ENCODE assay signal across 16 cellular contexts in the genomic region with DNA sequence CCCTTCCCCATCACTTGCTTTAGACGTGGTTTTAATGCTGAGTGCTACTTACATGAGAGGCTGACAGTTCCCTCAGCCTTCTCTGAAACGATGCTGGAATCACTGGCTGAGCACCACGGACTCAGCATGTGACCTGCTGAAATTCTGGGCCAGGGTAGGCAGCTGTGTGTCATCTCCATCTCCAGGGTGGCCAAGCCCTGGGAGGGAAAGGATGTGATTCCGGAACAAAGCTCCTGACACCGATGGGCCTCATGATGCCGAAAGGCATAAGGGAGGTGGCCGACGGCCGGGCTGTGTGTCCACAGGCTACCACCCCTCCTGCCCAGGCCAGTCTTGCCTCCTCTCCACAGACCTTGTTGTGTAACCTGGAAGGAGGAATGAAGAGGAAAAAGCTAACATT.
DNase-seq lines count a peak whose midpoint lies in the region; ATAC-seq and TF ChIP-seq lines count a peak whose summit lies in the region.
"Had no signal": no experiment of that assay in that cellular context is flagged by ENCODE, and none has a peak within 500 bp of the region (broad histone marks: within the 10 kb centered on the region; RNA-seq: fewer than 3 reads in every experiment).

No MANE protein-coding gene starts in this region.

- H3K4me2 ChIP-seq in H9 (ENCODE audit: insufficient read depth, insufficient read length, low read length) (no peak overlapping the region), osteoblast (ENCODE audit: insufficient read depth, low read length) (no peak overlapping the region)
- H3K4me2 ChIP-seq: KMS-11 had no signal

- intact Hi-C loops in testis (cut with DNase I; ENCODE audit: low total_unique reads) = no loop called here

- H3K18ac ChIP-seq in H9 (ENCODE audit: insufficient read length, low read depth, low read length) = no peak overlapping the region

- H3K27ac ChIP-seq in H9 (ENCODE audit: insufficient read length, low read depth, low read length) = no peak overlapping the region
- H3K27ac ChIP-seq in osteoblast (ENCODE audit: low read depth, low read length) = no peak overlapping the region
- H3K27ac ChIP-seq in testis = no peak overlapping the region
- H3K27ac ChIP-seq: GM23248, KMS-11 had no signal

- H3K4me3 Mint-ChIP-seq in H9 = no peak overlapping the region
- H3K4me3 Mint-ChIP-seq: CD4-positive, alpha-beta memory T cell had no signal

- H3K79me1 ChIP-seq in H9 (ENCODE audit: insufficient read depth, low read depth, low read length, poor library complexity, severe bottlenecking) = no peaks in the 10 kb centered on the region

- no peaks in the 10 kb centered on the region for H3K4me1 ChIP-seq in H9 (ENCODE audit: insufficient read depth, low read length)
- H3K4me1 ChIP-seq in osteoblast (ENCODE audit: insufficient read depth, low read length) = no peaks in the 10 kb centered on the region
- H3K4me1 ChIP-seq in testis = no peaks in the 10 kb centered on the region

- no peak overlapping the region for H3K4me3 ChIP-seq in osteoblast (ENCODE audit: insufficient read depth, low read length)
- no peak overlapping the region for H3K4me3 ChIP-seq in testis
- H3K4me3 ChIP-seq: GM23248 had no signal

- H3K4me1 Mint-ChIP-seq in H9 = peaks cover 7 to 11% of the 10 kb centered on the region in 2 experiments
- H3K4me1 Mint-ChIP-seq: CD4-positive, alpha-beta memory T cell had no signal

- H3K23me2 ChIP-seq in H9 (ENCODE audit: insufficient read length, low read depth, low read length, poor library complexity, severe bottlenecking) = no peaks in the 10 kb centered on the region

- H3T11ph ChIP-seq in H9 (ENCODE audit: low read length) = no peak overlapping the region

- H3K36me3 ChIP-seq in osteoblast (ENCODE audit: insufficient read depth, low read length) (no peaks in the 10 kb centered on the region), testis (ENCODE audit: low read depth, missing control alignments) (no peaks in the 10 kb centered on the region)

- TF ChIP-seq CTCF in H9 (conservative IDR thresholded peaks at IDR 0.05) (no peak), osteoblast (IDR thresholded peaks at IDR 0.05; ENCODE audit: extremely low read depth, low read depth, low read length) (no peak), testis (IDR thresholded peaks at IDR 0.05) (no peak)

- no peak for TF ChIP-seq POLR2A in testis (IDR thresholded peaks at IDR 0.05)

- ATAC-seq in GM21825 (IDR thresholded peaks at IDR 0.05; ENCODE audit: unreplicated experiment) = no peak
- ATAC-seq: HepG2 had no signal

- no peak overlapping the region for H4K5ac ChIP-seq in H9 (ENCODE audit: insufficient read length, low read depth, low read length)

- no peak overlapping the region for H2BK12ac ChIP-seq in H9 (ENCODE audit: insufficient read length, low read depth, low read length)

- H3K9me3 ChIP-seq in H9 (ENCODE audit: control insufficient read depth, low read depth, low read length) = no peaks in the 10 kb centered on the region
- no peaks in the 10 kb centered on the region for H3K9me3 ChIP-seq in osteoblast (ENCODE audit: low read depth, low read length)
- no peaks in the 10 kb centered on the region for H3K9me3 ChIP-seq in testis

- H4K20me1 ChIP-seq in H9 (ENCODE audit: control insufficient read depth, insufficient read depth, insufficient read length) (no peaks in the 10 kb centered on the region), osteoblast (ENCODE audit: insufficient read depth, low read length) (no peaks in the 10 kb centered on the region)

- peaks cover 0 to 3% (median 0%) of the 10 kb centered on the region in 3 experiments; a peak in 4 of 7 replicates for H3K36me3 Mint-ChIP-seq in H9 (ENCODE audit: insufficient read depth in 1 of 3, low read depth in 3 of 3)
- H3K36me3 Mint-ChIP-seq: CD4-positive, alpha-beta memory T cell had no signal

- no peak overlapping the region for H3K14ac ChIP-seq in H9 (ENCODE audit: insufficient read depth, low read length)

- peaks cover 6% of the 10 kb centered on the region for H3K27me3 Mint-ChIP-seq in H9 (ENCODE audit: low read depth)

- no peak overlapping the region for H2BK15ac ChIP-seq in H9 (ENCODE audit: low read depth, low read length)

- no peak overlapping the region for H2BK120ac ChIP-seq in H9 (ENCODE audit: low read depth, low read length, poor library complexity, severe bottlenecking)

- H3K4ac ChIP-seq in H9 (ENCODE audit: low read depth, low read length) = no peak overlapping the region

- no peak overlapping the region for H4K8ac ChIP-seq in H9 (replicated peaks; ENCODE audit: insufficient read length, low read depth, low read length)

- no peak overlapping the region for H3K56ac ChIP-seq in H9 (ENCODE audit: insufficient read length, low read depth, low read length)

- no peak overlapping the region for H2AFZ ChIP-seq in H9 (ENCODE audit: low read length)
- H2AFZ ChIP-seq in osteoblast (ENCODE audit: low read length) = no peak overlapping the region
- H2AFZ ChIP-seq: GM23248 had no signal

- DNase-seq in H9 = peak; percentile 8
- peak; percentile 35 for DNase-seq in ecto neural progenitor cell (ENCODE audit: low spot score)
- DNase-seq in osteoblast (ENCODE audit: insufficient read length, low spot score, missing footprints) = peak; percentile 55
- peak; percentile 8 for DNase-seq in testis
- no peak for DNase-seq in NCI-H510A treated with DMSO at 0.1 percent for 48 hours (lab: John Stamatoyannopoulos, UW)
- DNase-seq in AML-193 (lab: John Stamatoyannopoulos, UW) = no peak
- DNase-seq: ACHN; Calu3; CD4-positive, alpha-beta memory T cell; GM23248; NCI-H1436; NCI-H2029; NCI-H82 had no signal

- H2BK20ac ChIP-seq in H9 (ENCODE audit: low read depth, low read length, poor library complexity, severe bottlenecking) = no peak overlapping the region

- no CpG with 5 or more reads among the region's 9 CpGs for WGBS in H9 (ENCODE audit: extremely low coverage, insufficient read length, low lambda C conversion rate)
- 76 to 77% methylated on average over 9 of the region's 9 CpGs for WGBS in testis, 2 donors

- H2BK5ac ChIP-seq in H9 (ENCODE audit: insufficient read length, low read length) = no peak overlapping the region

- H4K91ac ChIP-seq in H9 (ENCODE audit: insufficient read length, low read depth, low read length) = no peak overlapping the region

- no peak overlapping the region for H3K27ac Mint-ChIP-seq in H9
- H3K27ac Mint-ChIP-seq: CD4-positive, alpha-beta memory T cell had no signal

- peaks cover 7 to 11% of the 10 kb centered on the region in 2 experiments for H3K9me3 Mint-ChIP-seq in H9

- H3K23ac ChIP-seq in H9 (ENCODE audit: insufficient read length, low read depth, low read length) = no peak overlapping the region

- H3K27me3 ChIP-seq in H9 (ENCODE audit: insufficient read depth, low read length) = no peaks in the 10 kb centered on the region; the same call in 1 of the 2 replicates
- H3K27me3 ChIP-seq in osteoblast (ENCODE audit: insufficient read depth, low read length) = peaks cover 9% of the 10 kb centered on the region
- no peaks in the 10 kb centered on the region for H3K27me3 ChIP-seq in testis

- H3K79me2 ChIP-seq in H9 (ENCODE audit: insufficient read depth, low read length) (no peaks in the 10 kb centered on the region), osteoblast (ENCODE audit: insufficient read depth, low read length) (no peaks in the 10 kb centered on the region)

- H3K9ac ChIP-seq in H9 (ENCODE audit: extremely low read depth, insufficient read length, low read length) = no peak overlapping the region
- H3K9ac ChIP-seq: GM23248, KMS-11 had no signal

- no peak overlapping the region for H2AK5ac ChIP-seq in H9 (ENCODE audit: insufficient read length, low read length)

Comparison
In these comparisons a context has a peak if more than half of its experiments do, and no peak if none do; other contexts are left out.
1. DNase-seq: peak in H9 (single experiment), ecto neural progenitor cell (single experiment), osteoblast (single experiment) and testis (single experiment); none in NCI-H510A treated with DMSO at 0.1 percent for 48 hours (single experiment) and AML-193 (0 of 2).